11 cellular contexts compared by ENCODE assay signal in the genomic region with DNA sequence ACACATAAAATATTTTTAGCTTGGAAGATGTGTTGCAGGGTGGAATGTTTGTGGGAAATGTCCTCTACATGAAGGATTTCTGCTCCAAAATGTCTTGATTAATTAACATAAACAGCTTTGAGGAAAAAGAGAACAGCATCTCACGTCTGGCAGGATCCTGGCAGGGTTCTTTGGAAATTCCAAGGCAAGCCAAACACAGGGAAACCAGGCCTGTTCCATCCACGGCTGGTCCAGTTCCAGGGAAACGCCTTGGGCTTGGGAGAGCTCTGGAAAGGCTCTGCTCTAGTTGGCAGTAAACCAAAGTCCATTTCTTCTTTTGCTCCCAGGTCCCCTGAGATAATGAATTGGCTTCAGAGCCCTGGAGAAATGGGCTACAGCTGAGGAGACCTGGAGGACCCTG. TPM values are rescaled to one million over a fixed set of nuclear protein-coding genes. Genes with fewer than 3 reads are reported as not detected.
DNase-seq lines count a peak whose midpoint lies in the region; ATAC-seq and TF ChIP-seq lines count a peak whose summit lies in the region.
"Had no signal": no experiment of that assay in that cellular context is flagged by ENCODE, and none has a peak within 500 bp of the region (broad histone marks: within the 10 kb centered on the region; RNA-seq: fewer than 3 reads in every experiment).

No MANE protein-coding gene starts in this region.

- H3K27ac ChIP-seq in SK-N-SH (ENCODE audit: low read depth in 2 of 2, low read length in 1 of 2) = peak overlapping the region; percentile 48 to 82; a peak in 2 of 4 replicates
- H3K27ac ChIP-seq in uterus = peak overlapping the region; percentile 54 to 63

- H3K9me2 ChIP-seq in SK-N-SH = no peaks in the 10 kb centered on the region

- POLR2A ChIA-PET in SK-N-SH (lab: Yijun Ruan, JAX) = interaction anchor here (1.0 kb wide), 1 partner anchor 41 kb away, joined by 3 read pairs; no protein-coding TSS in a partner anchor

- peaks cover 2% of the 10 kb centered on the region for H3K9me3 Mint-ChIP-seq in nephron
- H3K9me3 Mint-ChIP-seq in activated CD4-positive, alpha-beta T cell treated with anti-CD3 and anti-CD28 coated beads, Interleukin-2, amount 10 ng/mL, durations not matched to agents 24 days and 14 days = no peaks in the 10 kb centered on the region

- peak; percentile 86 to 90 for TF ChIP-seq EP300 in SK-N-SH (IDR thresholded peaks at IDR 0.05; ENCODE audit: borderline replicate concordance in 1 of 2, low read depth in 1 of 2, low read length in 1 of 2)

- H3K79me2 ChIP-seq in SK-N-SH (ENCODE audit: insufficient read depth) = no peaks in the 10 kb centered on the region

- WGBS in SK-N-SH (ENCODE audit: low lambda C conversion rate) = 3% methylated on average over 3 of the region's 3 CpGs

- no peak for TF ChIP-seq POLR2A in uterus (IDR thresholded peaks at IDR 0.05)

- H3K4me1 Mint-ChIP-seq in nephron = peaks cover 27% of the 10 kb centered on the region
- H3K4me1 Mint-ChIP-seq in activated CD4-positive, alpha-beta T cell treated with anti-CD3 and anti-CD28 coated beads, Interleukin-2, amount 10 ng/mL, durations not matched to agents 24 days and 14 days = no peaks in the 10 kb centered on the region
- H3K4me1 Mint-ChIP-seq: activated CD4-positive, alpha-beta T cell treated with anti-CD3 and anti-CD28 coated beads for 36 hours; naive thymus-derived CD4-positive, alpha-beta T cell had no signal

- intact Hi-C loops in uterus (cut with DNase I; ENCODE audit: low total_unique reads) = no loop called here
- intact Hi-C loops in activated CD4-positive, alpha-beta T cell treated with anti-CD3 and anti-CD28 coated beads, Interleukin-2, amount 10 ng/mL, durations not matched to agents 24 days and 14 days (cut with micrococcal nuclease) = no loop called here

- H2AFZ ChIP-seq in SK-N-SH (ENCODE audit: low read depth) = no peak overlapping the region

- H3K4me3 ChIP-seq in SK-N-SH (ENCODE audit: low read depth in 2 of 2, low read length in 1 of 2) (no peak overlapping the region), fibroblast of pulmonary artery (replicated peaks; ENCODE audit: low read depth, low read length) (no peak overlapping the region), uterus (no peak overlapping the region)

- 0 out of 2 replicates have a peak, but pooled peaks have one; percentile 18 for TF ChIP-seq RAD21 in SK-N-SH (IDR thresholded peaks at IDR 0.05; ENCODE audit: low read length)

- no peaks in the 10 kb centered on the region for H3F3A ChIP-seq in SK-N-SH (replicated peaks; ENCODE audit: insufficient read depth)

- H3K4me2 ChIP-seq in SK-N-SH = peak overlapping the region; percentile 39; the same call in 1 of the 2 replicates

- TF ChIP-seq CTCF in SK-N-SH (IDR thresholded peaks at IDR 0.05) (no peak), fibroblast of pulmonary artery (IDR thresholded peaks at IDR 0.05; ENCODE audit: low read length, missing control alignments) (no peak), nephron (IDR thresholded peaks at IDR 0.05; ENCODE audit: unreplicated experiment in 3 of 3) (no peak), uterus (IDR thresholded peaks at IDR 0.05) (no peak)

- DNase-seq in SK-N-SH (peak; percentile 67), fibroblast of pulmonary artery (ENCODE audit: low read depth) (peak; percentile 60), uterus (peak; percentile 87 to 91), NAMALWA (ENCODE audit: low spot score) (no peak)
- no peak for DNase-seq in activated CD4-positive, alpha-beta T cell treated with anti-CD3 and anti-CD28 coated beads, Interleukin-2, amount 10 ng/mL, durations not matched to agents 24 days and 14 days
- DNase-seq: activated CD4-positive, alpha-beta T cell treated with anti-CD3 and anti-CD28 coated beads for 36 hours; activated gamma-delta T cell; naive thymus-derived CD4-positive, alpha-beta T cell; NCI-H1105 treated with DMSO at 0.1 percent for 48 hours had no signal

- H3K4me1 ChIP-seq in SK-N-SH (ENCODE audit: control insufficient read depth in 1 of 2, insufficient read depth in 2 of 2, low read depth in 1 of 2, low read length in 1 of 2) = peaks cover 0 to 8% of the 10 kb centered on the region in 2 experiments; a peak in 2 of 4 replicates
- peaks cover 0 to 3% of the 10 kb centered on the region in 2 donors for H3K4me1 ChIP-seq in uterus

- H3K27me3 ChIP-seq in SK-N-SH (ENCODE audit: insufficient read depth) (no peaks in the 10 kb centered on the region), uterus (no peaks in the 10 kb centered on the region)

- no peak overlapping the region for H3K9ac ChIP-seq in SK-N-SH

- peaks cover 4% of the 10 kb centered on the region for H3K27me3 Mint-ChIP-seq in nephron (ENCODE audit: low read depth)
- H3K27me3 Mint-ChIP-seq in activated CD4-positive, alpha-beta T cell treated with anti-CD3 and anti-CD28 coated beads, Interleukin-2, amount 10 ng/mL, durations not matched to agents 24 days and 14 days = no peaks in the 10 kb centered on the region
- H3K27me3 Mint-ChIP-seq: activated CD4-positive, alpha-beta T cell treated with anti-CD3 and anti-CD28 coated beads for 36 hours had no signal

- H4K20me1 ChIP-seq in SK-N-SH (ENCODE audit: insufficient read depth) = no peaks in the 10 kb centered on the region

- CTCF ChIA-PET in SK-N-SH (lab: Yijun Ruan, JAX) = interaction anchor here (1.1 to 1.3 kb wide), 4 partner anchors 10 to 43 kb away, joined by 3 to 4 read pairs (median 4); no protein-coding TSS in a partner anchor

- no peaks in the 10 kb centered on the region for H3K36me3 Mint-ChIP-seq in nephron (ENCODE audit: low read depth)
- H3K36me3 Mint-ChIP-seq in activated CD4-positive, alpha-beta T cell treated with anti-CD3 and anti-CD28 coated beads, Interleukin-2, amount 10 ng/mL, durations not matched to agents 24 days and 14 days (ENCODE audit: low read depth) = no peaks in the 10 kb centered on the region
- H3K36me3 Mint-ChIP-seq: naive thymus-derived CD4-positive, alpha-beta T cell had no signal

- ATAC-seq in HG03135 (IDR thresholded peaks at IDR 0.05; ENCODE audit: unreplicated experiment) = no peak
- ATAC-seq: activated CD4-positive, alpha-beta T cell treated with anti-CD3 and anti-CD28 coated beads for 36 hours; naive thymus-derived CD4-positive, alpha-beta T cell had no signal

- no peaks in the 10 kb centered on the region for H3K9me3 ChIP-seq in SK-N-SH
- H3K9me3 ChIP-seq in uterus = no peaks in the 10 kb centered on the region

- H3K36me3 ChIP-seq in SK-N-SH (replicated peaks in 1 of 2; ENCODE audit: control insufficient read depth in 1 of 2, insufficient read depth in 2 of 2, low read length in 1 of 2) (no peaks in the 10 kb centered on the region), uterus (no peaks in the 10 kb centered on the region)

- no peak overlapping the region for H3K4me3 Mint-ChIP-seq in nephron
- H3K4me3 Mint-ChIP-seq in activated CD4-positive, alpha-beta T cell treated with anti-CD3 and anti-CD28 coated beads, Interleukin-2, amount 10 ng/mL, durations not matched to agents 24 days and 14 days = no peak overlapping the region
- H3K4me3 Mint-ChIP-seq: activated CD4-positive, alpha-beta T cell treated with anti-CD3 and anti-CD28 coated beads for 36 hours; naive thymus-derived CD4-positive, alpha-beta T cell had no signal

- peak overlapping the region in 2 of 3 experiments; percentile 87 to 94 for H3K27ac Mint-ChIP-seq in nephron
- H3K27ac Mint-ChIP-seq in activated CD4-positive, alpha-beta T cell treated with anti-CD3 and anti-CD28 coated beads, Interleukin-2, amount 10 ng/mL, durations not matched to agents 24 days and 14 days = no peak overlapping the region
- H3K27ac Mint-ChIP-seq: activated CD4-positive, alpha-beta T cell treated with anti-CD3 and anti-CD28 coated beads for 36 hours; naive thymus-derived CD4-positive, alpha-beta T cell had no signal

TF ChIP-seq in SK-N-SH, 30 proteins besides CTCF, POLR2A, EP300 and RAD21 (continues in another document):
- TF ChIP-seq REST (IDR thresholded peaks at IDR 0.05; ENCODE audit: low read depth, low read length) = peak; percentile 67; the same call in 1 of the 2 replicates
- TF ChIP-seq, protein P1, sequence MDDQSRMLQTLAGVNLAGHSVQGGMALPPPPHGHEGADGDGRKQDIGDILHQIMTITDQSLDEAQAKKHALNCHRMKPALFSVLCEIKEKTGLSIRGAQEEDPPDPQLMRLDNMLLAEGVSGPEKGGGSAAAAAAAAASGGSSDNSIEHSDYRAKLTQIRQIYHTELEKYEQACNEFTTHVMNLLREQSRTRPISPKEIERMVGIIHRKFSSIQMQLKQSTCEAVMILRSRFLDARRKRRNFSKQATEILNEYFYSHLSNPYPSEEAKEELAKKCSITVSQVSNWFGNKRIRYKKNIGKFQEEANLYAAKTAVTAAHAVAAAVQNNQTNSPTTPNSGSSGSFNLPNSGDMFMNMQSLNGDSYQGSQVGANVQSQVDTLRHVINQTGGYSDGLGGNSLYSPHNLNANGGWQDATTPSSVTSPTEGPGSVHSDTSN (IDR thresholded peaks at IDR 0.05) = peak; percentile 95
- no peak for TF ChIP-seq EZH2phosphoT487 (IDR thresholded peaks at IDR 0.05; ENCODE audit: borderline replicate concordance, low read depth)

RNA-seq across cellular contexts. Expression of gene GAB1, which starts 42.4 kb away (rescaled TPM):
- polyA plus RNA-seq in SK-N-SH (2012; rRNA removed) = 3.7 and 4.4 TPM in 2 replicates
- 4.0 and 4.1 TPM in 2 replicates for polyA plus RNA-seq in SK-N-SH (2012; cell fraction: cytosol; rRNA removed)
- polyA plus RNA-seq in SK-N-SH (2012; cell fraction: nucleus; rRNA removed) = 6.2 and 7.7 TPM in 2 replicates
- 10 to 100 TPM; 50.4 to 65.3 (median 63.7) TPM for total RNA-seq in uterus
- total RNA-seq in activated CD4-positive, alpha-beta T cell treated with anti-CD3 and anti-CD28 coated beads, Interleukin-2, amount 10 ng/mL, durations not matched to agents 24 days and 14 days = 0.65 and 0.76 TPM in 2 replicates
- polyA plus RNA-seq: naive thymus-derived CD4-positive, alpha-beta T cell had no signal

Comparison
In these comparisons a context has a peak if more than half of its experiments do, and no peak if none do; other contexts are left out.
1. DNase-seq: peak in SK-N-SH (single experiment), fibroblast of pulmonary artery (single experiment) and uterus (2 of 2); none in activated CD4-positive, alpha-beta T cell treated with anti-CD3 and anti-CD28 coated beads, Interleukin-2, amount 10 ng/mL, durations not matched to agents 24 days and 14 days (single experiment) and NAMALWA (single experiment).
2. RNA of gene GAB1, which starts 42.4 kb away (total RNA-seq): 50.4 to 65.3 TPM in uterus; 0.65 to 0.76 TPM in activated CD4-positive, alpha-beta T cell treated with anti-CD3 and anti-CD28 coated beads, Interleukin-2, amount 10 ng/mL, durations not matched to agents 24 days and 14 days; every median in the first group is over 10 times any median in the second.